Comparison of ENCODE assay signal across 1 cellular context in genomic region chr7:92695308-92696261, GRCh38.
TF ChIP-seq lines count a peak whose summit lies in the region.

No MANE protein-coding gene starts in this region.

TF ChIP-seq in HepG2, 621 proteins besides CTCF, POLR2A, EP300 and RAD21 (continued from another document):
- TF ChIP-seq SKI (IDR thresholded peaks at IDR 0.05; ENCODE audit: partially characterized antibody) (no peak), ZNF792 (CRISPR knock-in tag; IDR thresholded peaks at IDR 0.05) (peak; percentile 87), PAXIP1 (CRISPR knock-in tag; conservative IDR thresholded peaks at IDR 0.05) (peak; percentile 98), SIX4 (CRISPR knock-in tag; IDR thresholded peaks at IDR 0.05) (peak; percentile 96), ZFP36 (IDR thresholded peaks at IDR 0.05; ENCODE audit: borderline replicate concordance, low read depth, low read length, partially characterized antibody) (peak; percentile 70), ZNF18 (CRISPR knock-in tag; IDR thresholded peaks at IDR 0.05; ENCODE audit: insufficient replicate concordance) (no peak), THAP11 (CRISPR knock-in tag; IDR thresholded peaks at IDR 0.05) (peak; percentile 74), TRIM22 (IDR thresholded peaks at IDR 0.05) (no peak), ARNTL (CRISPR knock-in tag; IDR thresholded peaks at IDR 0.05) (peak; percentile 45; the same call in 1 of the 2 replicates), THAP7 (CRISPR knock-in tag; IDR thresholded peaks at IDR 0.05) (peak; percentile 70; the same call in 1 of the 2 replicates), ZNF652 (CRISPR knock-in tag; IDR thresholded peaks at IDR 0.05; ENCODE audit: borderline replicate concordance, low read depth) (peak; percentile 100), KLF6 (CRISPR knock-in tag; IDR thresholded peaks at IDR 0.05) (peak; percentile 53; the same call in 1 of the 2 replicates), ZNF205 (CRISPR knock-in tag; IDR thresholded peaks at IDR 0.05) (peak; percentile 77; the same call in 1 of the 2 replicates), GRHL1 (CRISPR knock-in tag; conservative IDR thresholded peaks at IDR 0.05) (no peak), MYPOP (CRISPR knock-in tag; IDR thresholded peaks at IDR 0.05) (peak; percentile 48; the same call in 1 of the 2 replicates), KDM6A (CRISPR knock-in tag; IDR thresholded peaks at IDR 0.05; ENCODE audit: low read depth) (peak; percentile 96), TBL1XR1 (IDR thresholded peaks at IDR 0.05; ENCODE audit: borderline replicate concordance, low read length, partially characterized antibody) (peak; percentile 75), LBX2 (CRISPR knock-in tag; IDR thresholded peaks at IDR 0.05; ENCODE audit: borderline replicate concordance) (no peak), PCBP1 (IDR thresholded peaks at IDR 0.05; ENCODE audit: borderline replicate concordance, low read depth, low read length) (no peak), HOXA3 (CRISPR knock-in tag; IDR thresholded peaks at IDR 0.05) (peak; percentile 90), ZFP1 (CRISPR knock-in tag; IDR thresholded peaks at IDR 0.05) (0 out of 2 replicates have a peak, but pooled peaks have one; percentile 8), ZNF607 (CRISPR knock-in tag; IDR thresholded peaks at IDR 0.05; ENCODE audit: borderline replicate concordance) (peak; percentile 53; the same call in 1 of the 2 replicates), KAT2B (IDR thresholded peaks at IDR 0.05; ENCODE audit: borderline replicate concordance, low read depth, low read length) (no peak), ZBTB4 (CRISPR knock-in tag; IDR thresholded peaks at IDR 0.05; ENCODE audit: borderline replicate concordance) (peak; percentile 86), MED1 (CRISPR knock-in tag; IDR thresholded peaks at IDR 0.05) (peak; percentile 97), SKIL (CRISPR knock-in tag; IDR thresholded peaks at IDR 0.05; ENCODE audit: borderline replicate concordance) (peak; percentile 69; the same call in 1 of the 2 replicates), ESRRA (CRISPR knock-in tag; IDR thresholded peaks at IDR 0.05; ENCODE audit: low read depth) (no peak), ZBTB21 (CRISPR knock-in tag; IDR thresholded peaks at IDR 0.05) (0 out of 2 replicates have a peak, but pooled peaks have one; percentile 13), SNAPC5 (CRISPR knock-in tag; IDR thresholded peaks at IDR 0.05; ENCODE audit: borderline replicate concordance) (no peak; the same call in 1 of the 2 replicates), ZNF432 (CRISPR knock-in tag; IDR thresholded peaks at IDR 0.05; ENCODE audit: borderline replicate concordance) (no peak), ZNF510 (CRISPR knock-in tag; IDR thresholded peaks at IDR 0.05; ENCODE audit: low read depth) (no peak), MIXL1 (CRISPR knock-in tag; IDR thresholded peaks at IDR 0.05) (peak; percentile 11; the same call in 1 of the 2 replicates), GMEB1 (CRISPR knock-in tag; IDR thresholded peaks at IDR 0.05; ENCODE audit: borderline replicate concordance) (peak; percentile 56; the same call in 1 of the 2 replicates), MYC (CRISPR knock-in tag; IDR thresholded peaks at IDR 0.05; ENCODE audit: borderline replicate concordance) (peak; percentile 61; the same call in 1 of the 2 replicates), FIP1L1 (IDR thresholded peaks at IDR 0.05; ENCODE audit: borderline replicate concordance, insufficient read depth, low read depth, low read length) (0 out of 2 replicates have a peak, but pooled peaks have one; percentile 51), ATF7 (IDR thresholded peaks at IDR 0.05) (no peak), ATF7 (CRISPR knock-in tag; IDR thresholded peaks at IDR 0.05) (peak; percentile 29; the same call in 1 of the 2 replicates), PHF8 (CRISPR knock-in tag; IDR thresholded peaks at IDR 0.05) (peak; percentile 55; the same call in 1 of the 2 replicates), KAT8 (CRISPR knock-in tag; IDR thresholded peaks at IDR 0.05) (peak; percentile 78)
